ENCODE assay signal across 1 cellular context in genomic region chr1:234963180-234963903, GRCh38.
TF ChIP-seq lines count a peak whose summit lies in the region.

No MANE protein-coding gene starts in this region.

TF ChIP-seq in K562, 482 proteins besides CTCF, POLR2A, EP300 and RAD21 (continued from another document and continues in another):
- TF ChIP-seq ZNF77 (CRISPR knock-in tag; IDR thresholded peaks at IDR 0.05) (no peak), CAMTA2 (CRISPR knock-in tag; conservative IDR thresholded peaks at IDR 0.05) (no peak), BRF1 (IDR thresholded peaks at IDR 0.05; ENCODE audit: borderline replicate concordance, extremely low read depth, insufficient read length) (no peak), CGGBP1 (CRISPR knock-in tag; IDR thresholded peaks at IDR 0.05) (no peak), NFE2L1 (tag; IDR thresholded peaks at IDR 0.05; ENCODE audit: borderline replicate concordance, low read depth) (peak; percentile 64; the same call in 1 of the 2 replicates), YY1 (IDR thresholded peaks at IDR 0.05; ENCODE audit: borderline replicate concordance in 1 of 3, control insufficient read depth in 1 of 3, extremely low read depth in 1 of 3, insufficient read depth in 3 of 3, insufficient read length in 1 of 3, insufficient replicate concordance in 2 of 3, low read depth in 1 of 3, low read length in 2 of 3) (peak; percentile 54 to 93 (median 89)), RBM14 (IDR thresholded peaks at IDR 0.05; ENCODE audit: borderline replicate concordance, insufficient read depth, low read depth, low read length) (no peak), ZNF174 (CRISPR knock-in tag; IDR thresholded peaks at IDR 0.05) (peak; percentile 32; the same call in 1 of the 2 replicates), HMG20A (CRISPR knock-in tag; conservative IDR thresholded peaks at IDR 0.05) (no peak), TFE3 (CRISPR knock-in tag; IDR thresholded peaks at IDR 0.05) (peak; percentile 38), KDM5B (IDR thresholded peaks at IDR 0.05; ENCODE audit: insufficient replicate concordance, low read depth, low read length) (peak; percentile 63), RNF2 (IDR thresholded peaks at IDR 0.05) (0 out of 2 replicates have a peak, but pooled peaks have one; percentile 56), REST (CRISPR knock-in tag; IDR thresholded peaks at IDR 0.05; ENCODE audit: low read depth) (peak; percentile 57; the same call in 1 of the 2 replicates), NUFIP1 (IDR thresholded peaks at IDR 0.05; ENCODE audit: partially characterized antibody) (peak; percentile 86), MYBL2 (IDR thresholded peaks at IDR 0.05; ENCODE audit: low read depth) (no peak; the same call in 1 of the 2 replicates), MYBL2 (CRISPR knock-in tag; IDR thresholded peaks at IDR 0.05; ENCODE audit: borderline replicate concordance) (no peak), ZMIZ1 (IDR thresholded peaks at IDR 0.05; ENCODE audit: low read depth in 2 of 2, low read length in 2 of 2) (no peak), FOXJ2 (tag; IDR thresholded peaks at IDR 0.05) (peak; percentile 85), PKNOX1 (IDR thresholded peaks at IDR 0.05) (no peak), ZNF592 (IDR thresholded peaks at IDR 0.05) (peak; percentile 99), ZNF609 (CRISPR knock-in tag; IDR thresholded peaks at IDR 0.05; ENCODE audit: borderline replicate concordance) (no peak), PHB (CRISPR knock-in tag; IDR thresholded peaks at IDR 0.05) (no peak), ZNF232 (CRISPR knock-in tag; IDR thresholded peaks at IDR 0.05) (no peak), GATAD2A (IDR thresholded peaks at IDR 0.05) (peak; percentile 73), AFF1 (IDR thresholded peaks at IDR 0.05; ENCODE audit: low read depth in 1 of 2, partially characterized antibody in 2 of 2) (peak; percentile 10 to 83), ETS2 (tag; IDR thresholded peaks at IDR 0.05; ENCODE audit: borderline replicate concordance, poor library complexity, severe bottlenecking) (no peak), CEBPB (tag; IDR thresholded peaks at IDR 0.05) (peak; percentile 81), ZNF785 (CRISPR knock-in tag; IDR thresholded peaks at IDR 0.05) (no peak), BRD9 (IDR thresholded peaks at IDR 0.05; ENCODE audit: low read depth, partially characterized antibody) (no peak), KLF16 (IDR thresholded peaks at IDR 0.05) (0 out of 2 replicates have a peak, but pooled peaks have one; percentile 20), EP400 (IDR thresholded peaks at IDR 0.05) (peak; percentile 53; the same call in 1 of the 2 replicates)
